ENCODE assay signal across 8 cellular contexts in the genomic region with DNA sequence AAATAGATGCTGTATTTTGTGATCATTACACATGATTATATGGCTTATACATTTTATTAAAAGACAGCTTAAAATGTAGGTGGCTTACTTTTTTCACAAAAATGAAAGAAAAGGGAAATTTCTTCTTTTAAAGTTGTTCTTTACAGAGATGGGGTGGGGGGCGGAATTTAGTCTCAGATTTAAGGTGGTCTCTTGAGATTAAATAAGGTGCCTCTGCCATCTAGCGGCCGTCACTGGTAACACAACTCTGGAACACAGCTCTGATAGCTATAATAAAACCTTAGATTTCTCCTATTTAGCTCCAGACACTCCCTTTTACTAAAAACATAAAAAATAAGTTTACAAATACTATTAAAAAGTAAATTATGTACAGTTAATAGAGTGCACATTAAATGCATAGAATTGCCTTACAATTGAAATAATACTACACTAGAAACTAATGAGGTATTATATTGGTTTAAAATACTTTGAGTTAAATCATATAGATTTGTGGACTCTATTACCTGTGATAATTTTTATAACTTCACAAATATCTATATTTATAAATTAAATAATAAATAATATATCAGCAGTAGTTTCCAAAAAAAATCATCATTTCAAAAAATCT.
DNase-seq lines count a peak whose midpoint lies in the region; ATAC-seq and TF ChIP-seq lines count a peak whose summit lies in the region.

No MANE protein-coding gene starts in this region.

- no peaks in the 10 kb centered on the region for H3K9me3 ChIP-seq in naive thymus-derived CD4-positive, alpha-beta T cell (ENCODE audit: control insufficient read depth in 2 of 3, low read length in 3 of 3)
- H3K9me3 ChIP-seq in suprapubic skin = no peaks in the 10 kb centered on the region

- no peaks in the 10 kb centered on the region for H3K36me3 ChIP-seq in naive thymus-derived CD4-positive, alpha-beta T cell (ENCODE audit: control insufficient read depth in 2 of 3, insufficient read depth in 3 of 3, low read length in 3 of 3)
- no peaks in the 10 kb centered on the region for H3K36me3 ChIP-seq in suprapubic skin

- H3K27ac Mint-ChIP-seq in activated CD8-positive, alpha-beta T cell treated with anti-CD3 and anti-CD28 coated beads for 36 hours = no peak overlapping the region
- H3K27ac Mint-ChIP-seq in naive thymus-derived CD4-positive, alpha-beta T cell = no peak overlapping the region

- peak; percentile 54 for ATAC-seq in GM21529 (IDR thresholded peaks at IDR 0.05; ENCODE audit: unreplicated experiment)
- ATAC-seq in activated CD8-positive, alpha-beta T cell treated with anti-CD3 and anti-CD28 coated beads for 36 hours = no peak
- no peak for ATAC-seq in naive thymus-derived CD4-positive, alpha-beta T cell

- WGBS in suprapubic skin = 0% methylated on average over 3 of the region's 3 CpGs

- no peaks in the 10 kb centered on the region for H3K36me3 Mint-ChIP-seq in activated CD8-positive, alpha-beta T cell treated with anti-CD3 and anti-CD28 coated beads for 36 hours (ENCODE audit: low read depth)
- no peaks in the 10 kb centered on the region for H3K36me3 Mint-ChIP-seq in naive thymus-derived CD4-positive, alpha-beta T cell

- H3K9me3 Mint-ChIP-seq in activated CD8-positive, alpha-beta T cell treated with anti-CD3 and anti-CD28 coated beads for 36 hours = no peaks in the 10 kb centered on the region
- H3K9me3 Mint-ChIP-seq in naive thymus-derived CD4-positive, alpha-beta T cell = no peaks in the 10 kb centered on the region

- TF ChIP-seq POLR2A in suprapubic skin (IDR thresholded peaks at IDR 0.05) = no peak

- H3K27me3 ChIP-seq in naive thymus-derived CD4-positive, alpha-beta T cell (ENCODE audit: control insufficient read depth in 2 of 2, insufficient read depth in 2 of 2, low read length in 2 of 2) = no peaks in the 10 kb centered on the region
- no peaks in the 10 kb centered on the region for H3K27me3 ChIP-seq in suprapubic skin

- TF ChIP-seq CTCF in activated CD8-positive, alpha-beta T cell treated with anti-CD3 and anti-CD28 coated beads for 36 hours (IDR thresholded peaks at IDR 0.05) = peak; percentile 93
- TF ChIP-seq CTCF in epithelial cell of esophagus (IDR thresholded peaks at IDR 0.05; ENCODE audit: insufficient read depth, low read depth, low read length, missing control alignments) (peak; percentile 87), suprapubic skin (IDR thresholded peaks at IDR 0.05) (peak; percentile 57 to 68)

- intact Hi-C loops in activated CD8-positive, alpha-beta T cell treated with anti-CD3 and anti-CD28 coated beads for 36 hours (cut with micrococcal nuclease) = loop anchor here (5.0 kb wide), 1 partner anchor 1414 kb away; no protein-coding TSS in a partner anchor
- intact Hi-C loops in naive thymus-derived CD4-positive, alpha-beta T cell (cut with micrococcal nuclease) = loop anchor here (1.0 kb wide), 2 partner anchors 1166 to 1411 kb away; no protein-coding TSS in a partner anchor

- no peak overlapping the region for H3K4me3 Mint-ChIP-seq in activated CD8-positive, alpha-beta T cell treated with anti-CD3 and anti-CD28 coated beads for 36 hours
- H3K4me3 Mint-ChIP-seq in naive thymus-derived CD4-positive, alpha-beta T cell = no peak overlapping the region

- H3K27ac ChIP-seq in naive thymus-derived CD4-positive, alpha-beta T cell (ENCODE audit: low read depth, low read length) = no peak overlapping the region
- no peak overlapping the region for H3K27ac ChIP-seq in suprapubic skin

- POLR2A ChIA-PET in activated CD8-positive, alpha-beta T cell treated with anti-CD3 and anti-CD28 coated beads for 36 hours (lab: Charles Lee) = interaction anchor here (0.6 kb wide), 1 partner anchor 27 kb away, joined by 4 read pairs; no protein-coding TSS in a partner anchor
- POLR2A ChIA-PET in naive thymus-derived CD4-positive, alpha-beta T cell (lab: Charles Lee) = no interaction called here

- CTCF ChIA-PET in activated CD8-positive, alpha-beta T cell treated with anti-CD3 and anti-CD28 coated beads for 36 hours (lab: Charles Lee) = interaction anchor here (0.7 to 3.2 kb wide), 19 partner anchors 10 to 1415 kb away, joined by 3 to 19 read pairs (median 5); a partner anchor contains a TSS
- CTCF ChIA-PET in naive thymus-derived CD4-positive, alpha-beta T cell (lab: Charles Lee) = interaction anchor here (1.2 to 1.8 kb wide), 2 partner anchors 10 to 1410 kb away, joined by 4 read pairs; no protein-coding TSS in a partner anchor

- no peak for TF ChIP-seq EP300 in suprapubic skin (IDR thresholded peaks at IDR 0.05)

- DNase-seq in D341Med (ENCODE audit: low spot score) (peak; percentile 24), NCI-H1694 treated with DMSO at 0.1 percent for 48 hours (lab: John Stamatoyannopoulos, UW) (peak; percentile 28), epithelial cell of esophagus (ENCODE audit: low read depth) (peak; percentile 23), suprapubic skin (ENCODE audit: low spot score in 2 of 2) (no peak), NCI-H1048 (lab: John Stamatoyannopoulos, UW) (no peak)
- DNase-seq in activated CD8-positive, alpha-beta T cell treated with anti-CD3 and anti-CD28 coated beads for 36 hours = peak; percentile 76
- DNase-seq in naive thymus-derived CD4-positive, alpha-beta T cell = peak in 5 of 9 donors; percentile 8 to 28 (median 14)

- no peaks in the 10 kb centered on the region for H3K4me1 ChIP-seq in naive thymus-derived CD4-positive, alpha-beta T cell (ENCODE audit: control insufficient read depth in 2 of 2, insufficient read depth in 2 of 2, low read length in 2 of 2)
- no peaks in the 10 kb centered on the region for H3K4me1 ChIP-seq in suprapubic skin

- H3K4me3 ChIP-seq in epithelial cell of esophagus (ENCODE audit: low read length) (no peak overlapping the region), suprapubic skin (no peak overlapping the region)
- no peak overlapping the region for H3K4me3 ChIP-seq in naive thymus-derived CD4-positive, alpha-beta T cell (ENCODE audit: low read length)

- H3K27me3 Mint-ChIP-seq in activated CD8-positive, alpha-beta T cell treated with anti-CD3 and anti-CD28 coated beads for 36 hours = peaks cover 1% of the 10 kb centered on the region
- peaks cover 0 to 5% (median 0%) of the 10 kb centered on the region in 5 donors for H3K27me3 Mint-ChIP-seq in naive thymus-derived CD4-positive, alpha-beta T cell

- no peaks in the 10 kb centered on the region for H3K4me1 Mint-ChIP-seq in activated CD8-positive, alpha-beta T cell treated with anti-CD3 and anti-CD28 coated beads for 36 hours (ENCODE audit: low read depth)
- H3K4me1 Mint-ChIP-seq in naive thymus-derived CD4-positive, alpha-beta T cell = no peaks in the 10 kb centered on the region

Comparison
In these comparisons a context has a peak if more than half of its experiments do, and no peak if none do; other contexts are left out.
1. DNase-seq: peak in D341Med (single experiment), NCI-H1694 treated with DMSO at 0.1 percent for 48 hours (single experiment), activated CD8-positive, alpha-beta T cell treated with anti-CD3 and anti-CD28 coated beads for 36 hours (single experiment), epithelial cell of esophagus (single experiment) and naive thymus-derived CD4-positive, alpha-beta T cell (5 of 9); none in suprapubic skin (0 of 2) and NCI-H1048 (single experiment).
2. Peak in every context shown above with its lines, with median percentiles within 50 percentile points of each other: CTCF ChIP-seq.